In genomic region chr20:4780245-4780644, GRCh38 we compare ENCODE assay signal across 14 cellular contexts. TPM values are rescaled to one million over a fixed set of nuclear protein-coding genes. Genes with fewer than 3 reads are reported as not detected.
DNase-seq lines count a peak whose midpoint lies in the region; ATAC-seq and TF ChIP-seq lines count a peak whose summit lies in the region.
"Had no signal": no experiment of that assay in that cellular context is flagged by ENCODE, and none has a peak within 500 bp of the region (broad histone marks: within the 10 kb centered on the region; RNA-seq: fewer than 3 reads in every experiment).

No MANE protein-coding gene starts in this region.

- CTCF ChIA-PET in AG04450 (lab: Charles Lee): interaction anchor here (2.2 kb wide), 1 partner anchor 40 kb away, joined by 5 read pairs; no protein-coding TSS in a partner anchor

- no peak overlapping the region for H2AFZ ChIP-seq in OCI-LY3 (ENCODE audit: low read depth, low read length)

- H3K4me3 ChIP-seq in AG04450 (ENCODE audit: low read depth, low read length) (no peak overlapping the region), DOHH2 (ENCODE audit: low read length) (no peak overlapping the region), OCI-LY3 (ENCODE audit: low read length) (no peak overlapping the region), prostate gland (no peak overlapping the region)

- TF ChIP-seq CTCF in AG04450 (IDR thresholded peaks at IDR 0.05; ENCODE audit: low read depth, low read length) (0 out of 2 replicates have a peak, but pooled peaks have one; percentile 11), DOHH2 (IDR thresholded peaks at IDR 0.05; ENCODE audit: low read depth, low read length, poor library complexity, severe bottlenecking) (peak; percentile 57), OCI-LY3 (IDR thresholded peaks at IDR 0.05; ENCODE audit: low read depth, low read length) (peak; percentile 41), foreskin keratinocyte (conservative IDR thresholded peaks at IDR 0.05) (peak; percentile 16), prostate gland (IDR thresholded peaks at IDR 0.05) (peak in 1 of 4 experiments; percentile 7)

- H3K79me2 ChIP-seq in DOHH2 (ENCODE audit: control insufficient read depth, low read length) (no peaks in the 10 kb centered on the region), OCI-LY3 (ENCODE audit: low read length) (no peaks in the 10 kb centered on the region)

- peaks cover 11% of the 10 kb centered on the region; the same call in 1 of the 2 replicates for H3F3A ChIP-seq in DOHH2 (ENCODE audit: control insufficient read depth, insufficient read depth)

- TF ChIP-seq POLR2A in prostate gland (IDR thresholded peaks at IDR 0.05): no peak

- intact Hi-C loops in prostate gland (cut with DNase I): no loop called here

- H4K20me1 ChIP-seq in DOHH2 (ENCODE audit: control insufficient read depth, insufficient read depth, low read depth, low read length) (no peaks in the 10 kb centered on the region), OCI-LY3 (ENCODE audit: insufficient read depth, low read length) (peaks cover 41% of the 10 kb centered on the region)

- 88% methylated on average over 10 of the region's 10 CpGs for WGBS in prostate gland

- no peak overlapping the region for H3K9ac ChIP-seq in OCI-LY3 (ENCODE audit: low read length)

- H3K27me3 ChIP-seq in AG04450 (ENCODE audit: control insufficient read depth, insufficient read depth, low read length) (peaks cover 8% of the 10 kb centered on the region), DOHH2 (ENCODE audit: control insufficient read depth, low read length) (no peaks in the 10 kb centered on the region), OCI-LY3 (ENCODE audit: low read depth, low read length) (no peaks in the 10 kb centered on the region), foreskin keratinocyte (peaks cover 10% of the 10 kb centered on the region), prostate gland (replicated peaks; ENCODE audit: insufficient read depth) (no peaks in the 10 kb centered on the region)

- in situ Hi-C loops in G401 (cut with HindIII; ENCODE audit: low sequenced_read_pairs): no loop called here

- H3K4me2 ChIP-seq in DOHH2 (ENCODE audit: low read length) (no peak overlapping the region), OCI-LY3 (ENCODE audit: low read length) (no peak overlapping the region)

- H3K27ac ChIP-seq in AG04450 (ENCODE audit: low read depth, low read length): no peak overlapping the region
- no peak overlapping the region for H3K27ac ChIP-seq in DOHH2 (ENCODE audit: low read depth, low read length)
- no peak overlapping the region for H3K27ac ChIP-seq in OCI-LY3 (ENCODE audit: low read length)
- no peak overlapping the region for H3K27ac ChIP-seq in foreskin keratinocyte
- no peak overlapping the region for H3K27ac ChIP-seq in prostate gland

- no peak for ATAC-seq in foreskin keratinocyte
- ATAC-seq in GM19467 (IDR thresholded peaks at IDR 0.05; ENCODE audit: unreplicated experiment): no peak
- ATAC-seq in HG03159 (IDR thresholded peaks at IDR 0.05; ENCODE audit: unreplicated experiment): no peak

- no peaks in the 10 kb centered on the region for H3K4me1 ChIP-seq in DOHH2 (ENCODE audit: control insufficient read depth, low read length)
- H3K4me1 ChIP-seq in OCI-LY3 (ENCODE audit: low read length): peaks cover 8% of the 10 kb centered on the region
- no peaks in the 10 kb centered on the region for H3K4me1 ChIP-seq in foreskin keratinocyte
- H3K4me1 ChIP-seq in prostate gland (replicated peaks): no peaks in the 10 kb centered on the region

- H3K9me2 ChIP-seq in DOHH2 (replicated peaks; ENCODE audit: control insufficient read depth, low read length): no peaks in the 10 kb centered on the region

- POLR2A ChIA-PET in AG04450 (lab: Yijun Ruan, JAX): no interaction called here

- peaks cover 38% of the 10 kb centered on the region for H3K36me3 ChIP-seq in DOHH2 (ENCODE audit: control insufficient read depth, low read length)
- peaks cover 54% of the 10 kb centered on the region for H3K36me3 ChIP-seq in OCI-LY3 (replicated peaks; ENCODE audit: low read depth, low read length)
- no peaks in the 10 kb centered on the region for H3K36me3 ChIP-seq in prostate gland

- DNase-seq in AG04450 (ENCODE audit: low read depth, low spot score) (no peak), foreskin keratinocyte (no peak), prostate gland (ENCODE audit: low spot score) (no peak), G401 (ENCODE audit: low spot score) (no peak)
- DNase-seq: activated CD4-positive, CD25-positive, alpha-beta regulatory T cell treated with anti-CD3 and anti-CD28 coated beads, Interleukin-2, amount 50 U/mL, for 72 hours; activated CD8-positive, alpha-beta memory T cell treated with anti-CD3 and anti-CD28 coated beads, Interleukin-2, amount 50 U/mL, for 48 hours; mesenchymal stem cell; NCI-H2029 treated with DMSO at 0.1 percent for 48 hours; NCI-H526; stimulated activated CD4-positive, alpha-beta T cell treated with anti-CD3 and anti-CD28 coated beads, Interleukin-4, amount 100 ng/mL, for 24 hours had no signal

- H3K9me3 ChIP-seq in AG04450 (ENCODE audit: control insufficient read depth, insufficient read depth, low read length): no peaks in the 10 kb centered on the region; the same call in 1 of the 2 replicates
- no peaks in the 10 kb centered on the region for H3K9me3 ChIP-seq in DOHH2 (ENCODE audit: control insufficient read depth, insufficient read depth, low read length)
- no peaks in the 10 kb centered on the region for H3K9me3 ChIP-seq in OCI-LY3 (ENCODE audit: insufficient read depth, low read length)
- H3K9me3 ChIP-seq in prostate gland: no peaks in the 10 kb centered on the region

RNA-seq across cellular contexts. Expression of gene RASSF2, which starts 43.2 kb away (rescaled TPM):
- 23.3 and 23.6 TPM in 2 replicates for polyA plus RNA-seq in AG04450 (2011; rRNA removed)
- polyA minus RNA-seq in AG04450 (2011; rRNA and poly(A)+ RNA removed): 18.3 and 19.3 TPM in 2 replicates
- not detected in 2 replicates for total RNA-seq in foreskin keratinocyte
- polyA plus RNA-seq in foreskin keratinocyte: not detected in 2 replicates
- 10 to 100 TPM in 1 of 2 donors, 1 to 10 TPM in 1; 5.0 to 86.6 TPM for total RNA-seq in prostate gland
- 1.7 and 3.4 TPM in 2 replicates for total RNA-seq in G401 (2014; rRNA removed; shearing (Covaris generic))

RNA-seq across cellular contexts. Expression of gene PRND, which starts 58.5 kb away (rescaled TPM):
- polyA plus RNA-seq in AG04450 (2011; rRNA removed) (not detected in 2 replicates), foreskin keratinocyte (not detected in 2 replicates)
- not detected in 2 replicates for polyA minus RNA-seq in AG04450 (2011; rRNA and poly(A)+ RNA removed)
- total RNA-seq in foreskin keratinocyte (not detected in 2 replicates), prostate gland (100 to 1,000 TPM in 1 of 2 donors, not detected in 1; 589 TPM)
- total RNA-seq in G401 (2014; rRNA removed; shearing (Covaris generic)): not detected in 2 replicates
